In genomic region chr11:94297967-94298576, GRCh38 we compare ENCODE assay signal across 2 cellular contexts.
A peak's percentile ranks its signal among the peaks of the same experiment; 100 is the strongest.
TF ChIP-seq lines count a peak whose summit lies in the region.

No MANE protein-coding gene starts in this region.

TF ChIP-seq in HepG2, 621 proteins besides CTCF, POLR2A, EP300 and RAD21:
- TF ChIP-seq TP53 (CRISPR knock-in tag; conservative IDR thresholded peaks at IDR 0.05) (no peak), ZSCAN31 (CRISPR knock-in tag; IDR thresholded peaks at IDR 0.05; ENCODE audit: low read depth) (no peak), NCOA2 (CRISPR knock-in tag; IDR thresholded peaks at IDR 0.05) (no peak), STAG1 (CRISPR knock-in tag; IDR thresholded peaks at IDR 0.05) (peak; percentile 40), CEBPB (IDR thresholded peaks at IDR 0.05; ENCODE audit: borderline replicate concordance, low read depth, low read length) (peak; percentile 33; the same call in 1 of the 2 replicates), RBM22 (optimal IDR thresholded peaks at IDR 0.05; ENCODE audit: low read length) (no peak), ERF (CRISPR knock-in tag; IDR thresholded peaks at IDR 0.05) (no peak), ZNF891 (CRISPR knock-in tag; IDR thresholded peaks at IDR 0.05) (no peak)
- TF ChIP-seq, protein P1, sequence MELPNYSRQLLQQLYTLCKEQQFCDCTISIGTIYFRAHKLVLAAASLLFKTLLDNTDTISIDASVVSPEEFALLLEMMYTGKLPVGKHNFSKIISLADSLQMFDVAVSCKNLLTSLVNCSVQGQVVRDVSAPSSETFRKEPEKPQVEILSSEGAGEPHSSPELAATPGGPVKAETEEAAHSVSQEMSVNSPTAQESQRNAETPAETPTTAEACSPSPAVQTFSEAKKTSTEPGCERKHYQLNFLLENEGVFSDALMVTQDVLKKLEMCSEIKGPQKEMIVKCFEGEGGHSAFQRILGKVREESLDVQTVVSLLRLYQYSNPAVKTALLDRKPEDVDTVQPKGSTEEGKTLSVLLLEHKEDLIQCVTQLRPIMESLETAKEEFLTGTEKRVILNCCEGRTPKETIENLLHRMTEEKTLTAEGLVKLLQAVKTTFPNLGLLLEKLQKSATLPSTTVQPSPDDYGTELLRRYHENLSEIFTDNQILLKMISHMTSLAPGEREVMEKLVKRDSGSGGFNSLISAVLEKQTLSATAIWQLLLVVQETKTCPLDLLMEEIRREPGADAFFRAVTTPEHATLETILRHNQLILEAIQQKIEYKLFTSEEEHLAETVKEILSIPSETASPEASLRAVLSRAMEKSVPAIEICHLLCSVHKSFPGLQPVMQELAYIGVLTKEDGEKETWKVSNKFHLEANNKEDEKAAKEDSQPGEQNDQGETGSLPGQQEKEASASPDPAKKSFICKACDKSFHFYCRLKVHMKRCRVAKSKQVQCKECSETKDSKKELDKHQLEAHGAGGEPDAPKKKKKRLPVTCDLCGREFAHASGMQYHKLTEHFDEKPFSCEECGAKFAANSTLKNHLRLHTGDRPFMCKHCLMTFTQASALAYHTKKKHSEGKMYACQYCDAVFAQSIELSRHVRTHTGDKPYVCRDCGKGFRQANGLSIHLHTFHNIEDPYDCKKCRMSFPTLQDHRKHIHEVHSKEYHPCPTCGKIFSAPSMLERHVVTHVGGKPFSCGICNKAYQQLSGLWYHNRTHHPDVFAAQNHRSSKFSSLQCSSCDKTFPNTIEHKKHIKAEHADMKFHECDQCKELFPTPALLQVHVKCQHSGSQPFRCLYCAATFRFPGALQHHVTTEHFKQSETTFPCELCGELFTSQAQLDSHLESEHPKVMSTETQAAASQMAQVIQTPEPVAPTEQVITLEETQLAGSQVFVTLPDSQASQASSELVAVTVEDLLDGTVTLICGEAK (IDR thresholded peaks at IDR 0.05) = no peak
- TF ChIP-seq, protein P1 (CRISPR knock-in tag; IDR thresholded peaks at IDR 0.05) = no peak

TF ChIP-seq in K562, 482 proteins besides CTCF, POLR2A, EP300 and RAD21:
- no peak for TF ChIP-seq ASH1L (IDR thresholded peaks at IDR 0.05; ENCODE audit: borderline replicate concordance, low read depth, partially characterized antibody)
- TF ChIP-seq, protein P2, sequence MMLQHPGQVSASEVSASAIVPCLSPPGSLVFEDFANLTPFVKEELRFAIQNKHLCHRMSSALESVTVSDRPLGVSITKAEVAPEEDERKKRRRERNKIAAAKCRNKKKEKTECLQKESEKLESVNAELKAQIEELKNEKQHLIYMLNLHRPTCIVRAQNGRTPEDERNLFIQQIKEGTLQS (IDR thresholded peaks at IDR 0.05) = peak; percentile 28; the same call in 1 of the 2 replicates
- TF ChIP-seq, protein P2 (CRISPR knock-in tag; conservative IDR thresholded peaks at IDR 0.05) = no peak
- no peak for TF ChIP-seq YY1 (IDR thresholded peaks at IDR 0.05; ENCODE audit: borderline replicate concordance in 1 of 3, control insufficient read depth in 1 of 3, extremely low read depth in 1 of 3, insufficient read depth in 3 of 3, insufficient read length in 1 of 3, insufficient replicate concordance in 2 of 3, low read depth in 1 of 3, low read length in 2 of 3)
- TF ChIP-seq HDAC1 (IDR thresholded peaks at IDR 0.05) = no peak
- TF ChIP-seq CEBPG (CRISPR knock-in tag; IDR thresholded peaks at IDR 0.05) = 0 out of 2 replicates have a peak, but pooled peaks have one; percentile 13
- no peak for TF ChIP-seq CEBPG (tag; conservative IDR thresholded peaks at IDR 0.05 in 1 of 2, IDR thresholded peaks at IDR 0.05 in 1 of 2)
